12 cellular contexts compared by ENCODE assay signal in genomic region chr7:80106498-80107113, GRCh38. TPM values are rescaled to one million over a fixed set of nuclear protein-coding genes. Genes with fewer than 3 reads are reported as not detected.
A peak's percentile ranks its signal among the peaks of the same experiment; 100 is the strongest.
DNase-seq lines count a peak whose midpoint lies in the region; ATAC-seq, FAIRE-seq and TF ChIP-seq lines count a peak whose summit lies in the region.
"Had no signal": no experiment of that assay in that cellular context is flagged by ENCODE, and none has a peak within 500 bp of the region (broad histone marks: within the 10 kb centered on the region; RNA-seq: fewer than 3 reads in every experiment).

No MANE protein-coding gene starts in this region.

- H3K4me3 ChIP-seq in A549, result no peak overlapping the region
- H3K4me3 ChIP-seq in hepatocyte, result no peak overlapping the region
- H3K4me3 ChIP-seq in ovary, result no peak overlapping the region
- H3K4me3 ChIP-seq: prostate gland, upper lobe of right lung had no signal

- FAIRE-seq in A549 (lab: Jason Lieb, UNC), result no peak

- TF ChIP-seq CTCF in A549 (IDR thresholded peaks at IDR 0.05) (no peak), hepatocyte (IDR thresholded peaks at IDR 0.05; ENCODE audit: poor library complexity) (no peak), ovary (IDR thresholded peaks at IDR 0.05) (no peak)

- H3K79me2 ChIP-seq in hepatocyte, result no peaks in the 10 kb centered on the region

- POLR2A ChIA-PET in A549 (lab: Yijun Ruan, JAX), result no interaction called here

- H3K27me3 ChIP-seq in hepatocyte (no peaks in the 10 kb centered on the region), ovary (peaks cover 3% of the 10 kb centered on the region)
- H3K27me3 ChIP-seq: upper lobe of right lung had no signal

- H3K9me3 ChIP-seq in A549 (peaks cover 4% of the 10 kb centered on the region; the same call in 1 of the 3 replicates), hepatocyte (ENCODE audit: low read depth) (no peaks in the 10 kb centered on the region), ovary (no peaks in the 10 kb centered on the region)
- H3K9me3 ChIP-seq: prostate gland, upper lobe of right lung had no signal

- H3K4me2 ChIP-seq in A549 (0 out of 3 replicates have a peak overlapping the region, but pooled peaks have one; percentile 10), hepatocyte (peak overlapping the region; percentile 26)

- no peak overlapping the region for H3K27ac ChIP-seq in A549
- no peak overlapping the region for H3K27ac ChIP-seq in hepatocyte
- no peak overlapping the region for H3K27ac ChIP-seq in ovary
- H3K27ac ChIP-seq: prostate gland, upper lobe of right lung had no signal

- no peak for ATAC-seq in A549
- peak; percentile 44 for ATAC-seq in GM19025 (IDR thresholded peaks at IDR 0.05; ENCODE audit: low read depth, unreplicated experiment)
- no peak for ATAC-seq in HG03095 (IDR thresholded peaks at IDR 0.05; ENCODE audit: unreplicated experiment)
- ATAC-seq: T-helper 17 cell had no signal

- H4K20me1 ChIP-seq in hepatocyte (ENCODE audit: insufficient read depth, poor library complexity, severe bottlenecking), result no peaks in the 10 kb centered on the region

- no peaks in the 10 kb centered on the region for H3K9me2 ChIP-seq in hepatocyte (replicated peaks; ENCODE audit: insufficient read depth)

- DNase-seq in A549 (ENCODE audit: low read depth in 1 of 2, low spot score in 1 of 2) (no peak), KG1 (lab: John Stamatoyannopoulos, UW) (peak; percentile 74), hepatocyte (ENCODE audit: low spot score) (no peak), ovary (no peak), SK-N-DZ (ENCODE audit: low spot score) (no peak), NCI-H2196 treated with DMSO at 0.1 percent for 48 hours (lab: John Stamatoyannopoulos, UW; ENCODE audit: unreplicated experiment) (no peak)
- DNase-seq: NCI-H748 treated with DMSO at 0.1 percent for 48 hours, T-helper 17 cell, upper lobe of right lung had no signal

- TF ChIP-seq RAD21 in A549 (conservative IDR thresholded peaks at IDR 0.05 in 1 of 2, IDR thresholded peaks at IDR 0.05 in 1 of 2), result no peak

- intact Hi-C loops in ovary (cut with DNase I), result no loop called here

- CTCF ChIA-PET in A549 (lab: Yijun Ruan, JAX), result interaction anchor here (1.4 to 1.6 kb wide), 2 partner anchors 10 to 11 kb away, joined by 3 to 5 read pairs; no protein-coding TSS in a partner anchor

- no peak for TF ChIP-seq POLR2A in A549 (IDR thresholded peaks at IDR 0.05; ENCODE audit: low read length)
- no peak for TF ChIP-seq POLR2A in ovary (IDR thresholded peaks at IDR 0.05)

- TF ChIP-seq EP300 in A549 (IDR thresholded peaks at IDR 0.05) (no peak), ovary (IDR thresholded peaks at IDR 0.05) (no peak)

- WGBS in A549 (ENCODE audit: missing lambda C conversion rate), result 67% methylated on average over 2 of the region's 2 CpGs
- WGBS in hepatocyte (ENCODE audit: low lambda C conversion rate, missing lambda C conversion rate), result 75% methylated on average over 2 of the region's 2 CpGs
- WGBS in ovary, 3 donors, result 51 to 63% (median 54%) methylated on average over 2 of the region's 2 CpGs

- H3K36me3 ChIP-seq in hepatocyte (replicated peaks; ENCODE audit: insufficient read depth, low read depth) (no peaks in the 10 kb centered on the region), ovary (no peaks in the 10 kb centered on the region)
- H3K36me3 ChIP-seq: prostate gland, upper lobe of right lung had no signal

- H2AFZ ChIP-seq in hepatocyte, result no peak overlapping the region

- H3K4me1 ChIP-seq in A549 (0 out of 3 replicates have a peak, but pooled peaks cover 8% of the 10 kb centered on the region), hepatocyte (ENCODE audit: insufficient read depth) (peaks cover 9% of the 10 kb centered on the region), ovary (ENCODE audit: insufficient read depth) (no peaks in the 10 kb centered on the region)
- H3K4me1 ChIP-seq: prostate gland had no signal

TF ChIP-seq in A549, 52 proteins besides CTCF, POLR2A, EP300 and RAD21:
- TF ChIP-seq RCOR1 (IDR thresholded peaks at IDR 0.05; ENCODE audit: low read depth, low read length), result no peak
- no peak for TF ChIP-seq CHD2 (IDR thresholded peaks at IDR 0.05; ENCODE audit: low read length, partially characterized antibody)

RNA-seq across cellular contexts. Expression of gene GNAI1, which starts 28.0 kb away (rescaled TPM):
- polyA plus RNA-seq in A549 (2011; rRNA removed) (59.7 and 96.3 TPM in 2 replicates), A549 (2017; fragmentation: RNase III; extraction: RNeasy Plus Mini Kit Qiagen cat#74134 plus additional on column Dnase treatment) (37.9 to 46.3 TPM (median 44.8 TPM) in 3 replicates), hepatocyte (58.7 and 61.3 TPM in 2 replicates), ovary (10 to 100 TPM; 26.1 to 36.6 TPM)
- polyA plus RNA-seq in A549 (2012; cell fraction: cytosol; rRNA removed), result 17.3 and 18.2 TPM in 2 replicates
- 9.6 and 10.5 TPM in 2 replicates for polyA plus RNA-seq in A549 (2012; cell fraction: nucleus; rRNA removed)
- 21.9 and 23.5 TPM in 2 replicates for polyA minus RNA-seq in A549 (2011; rRNA and poly(A)+ RNA removed)
- total RNA-seq in hepatocyte (48.7 and 57.4 TPM in 2 replicates), ovary (10 to 100 TPM; 14.9 to 51.0 (median 34.6) TPM)
- polyA plus RNA-seq in SK-N-DZ (2014; cell fraction: cytosol; rRNA removed), result 52.9 and 59.3 TPM in 2 replicates
- polyA plus RNA-seq in SK-N-DZ (2014; cell fraction: nucleus; rRNA removed), result 17.6 and 20.7 TPM in 2 replicates
